Comparison of ENCODE assay signal across 8 cellular contexts in genomic region chr5:79513519-79514390, GRCh38. TPM values are rescaled to one million over a fixed set of nuclear protein-coding genes. Genes with fewer than 3 reads are reported as not detected.
DNase-seq lines count a peak whose midpoint lies in the region; ATAC-seq, FAIRE-seq and TF ChIP-seq lines count a peak whose summit lies in the region.

Gene HOMER1, minus strand, starts transcription at chr5:79514134. Its CDS starts 1,360 bp downstream, at chr5:79512774.

- no peak within 1 kb of the TSS for H2BK15ac ChIP-seq in H9 (ENCODE audit: low read depth, low read length)

- no CpG with 5 or more reads among the region's 102 CpGs for WGBS in H9 (ENCODE audit: extremely low coverage, insufficient read length, low lambda C conversion rate)
- 0 to 2% (median 2%) methylated on average over 7 to 102 of the region's 102 CpGs for WGBS in adrenal gland, 4 donors
- 1% methylated on average over 58 to 102 of the region's 102 CpGs for WGBS in heart right ventricle, 2 donors
- WGBS in prostate gland: under 1% methylated on average over 18 of the region's 102 CpGs

- no peaks in the 10 kb centered on the region for H3K27me3 ChIP-seq in H9 (ENCODE audit: insufficient read depth, low read length)
- peaks cover 3% of the 10 kb centered on the region for H3K27me3 ChIP-seq in adrenal gland
- peaks cover 0 to 49% (median 22%) of the 10 kb centered on the region in 7 donors for H3K27me3 ChIP-seq in heart right ventricle
- no peaks in the 10 kb centered on the region for H3K27me3 ChIP-seq in prostate gland (replicated peaks; ENCODE audit: insufficient read depth)

- H3K4me1 Mint-ChIP-seq in H9: peaks cover 46 to 51% of the 10 kb centered on the region in 2 experiments

- ATAC-seq in heart right ventricle: peak; percentile 79 to 94 (median 92)

- H3K4me3 ChIP-seq in GM08714 (ENCODE audit: low read length): peak within 1 kb of the TSS; percentile 76
- peak within 1 kb of the TSS; percentile 22 to 63 (median 38) for H3K4me3 ChIP-seq in adrenal gland
- H3K4me3 ChIP-seq in heart right ventricle: peak within 1 kb of the TSS; percentile 57 to 92 (median 81)
- H3K4me3 ChIP-seq in prostate gland: peak within 1 kb of the TSS; percentile 70 to 82

- H2AK5ac ChIP-seq in H9 (ENCODE audit: insufficient read length, low read length): no peak within 1 kb of the TSS

- H3K9me3 Mint-ChIP-seq in H9: no peaks in the 10 kb centered on the region

- no peaks in the 10 kb centered on the region for H3K79me1 ChIP-seq in H9 (ENCODE audit: insufficient read depth, low read depth, low read length, poor library complexity, severe bottlenecking)

- no peak for FAIRE-seq in urothelium cell line (lab: Jason Lieb, UNC)

- peak within 1 kb of the TSS; percentile 97 for H3K18ac ChIP-seq in H9 (ENCODE audit: insufficient read length, low read depth, low read length)

- TF ChIP-seq POLR2A in adrenal gland (IDR thresholded peaks at IDR 0.05) (peak in 1 of 2 donors; percentile 59), prostate gland (IDR thresholded peaks at IDR 0.05) (no peak)

- H3K4me2 ChIP-seq in H9 (ENCODE audit: insufficient read depth, insufficient read length, low read length): peak within 1 kb of the TSS; percentile 88

- H2BK5ac ChIP-seq in H9 (ENCODE audit: insufficient read length, low read length): no peak within 1 kb of the TSS

- peak; percentile 77 for DNase-seq in H9
- peak; percentile 81 for DNase-seq in LoVo (ENCODE audit: low spot score)
- DNase-seq in SW480 (ENCODE audit: low spot score): peak; percentile 72
- peak; percentile 59 to 78 (median 70) for DNase-seq in adrenal gland
- peak; percentile 82 to 83 for DNase-seq in heart right ventricle
- peak; percentile 65 for DNase-seq in prostate gland (ENCODE audit: low spot score)
- DNase-seq in urothelium cell line (ENCODE audit: low spot score): peak; percentile 89

- peaks cover 14% of the 10 kb centered on the region for H3K23me2 ChIP-seq in H9 (ENCODE audit: insufficient read length, low read depth, low read length, poor library complexity, severe bottlenecking)

- peaks cover 7% of the 10 kb centered on the region for H3K4me1 ChIP-seq in H9 (ENCODE audit: insufficient read depth, low read length)
- peaks cover 7 to 24% of the 10 kb centered on the region in 2 donors for H3K4me1 ChIP-seq in adrenal gland (replicated peaks in 1 of 2)
- peaks cover 0 to 30% (median 12%) of the 10 kb centered on the region in 9 donors for H3K4me1 ChIP-seq in heart right ventricle
- H3K4me1 ChIP-seq in prostate gland (replicated peaks): no peaks in the 10 kb centered on the region

- no peak within 1 kb of the TSS for H3K56ac ChIP-seq in H9 (ENCODE audit: insufficient read length, low read depth, low read length)

- no peak within 1 kb of the TSS for H4K5ac ChIP-seq in H9 (ENCODE audit: insufficient read length, low read depth, low read length)

- no peaks in the 10 kb centered on the region; a peak in 2 of 7 replicates for H3K36me3 Mint-ChIP-seq in H9 (ENCODE audit: insufficient read depth in 1 of 3, low read depth in 3 of 3)

- H3K9me3 ChIP-seq in H9 (ENCODE audit: control insufficient read depth, low read depth, low read length) (no peaks in the 10 kb centered on the region), adrenal gland (replicated peaks in 1 of 3) (no peaks in the 10 kb centered on the region), heart right ventricle (no peaks in the 10 kb centered on the region), prostate gland (no peaks in the 10 kb centered on the region)

- H3K36me3 ChIP-seq in adrenal gland (replicated peaks in 1 of 2): no peaks in the 10 kb centered on the region
- no peaks in the 10 kb centered on the region for H3K36me3 ChIP-seq in heart right ventricle
- no peaks in the 10 kb centered on the region for H3K36me3 ChIP-seq in prostate gland

- peak within 1 kb of the TSS; percentile 79 for H3K9ac ChIP-seq in H9 (ENCODE audit: extremely low read depth, insufficient read length, low read length)

- peak within 1 kb of the TSS; percentile 94 to 98 for H3K4me3 Mint-ChIP-seq in H9

- no peak within 1 kb of the TSS for H2AFZ ChIP-seq in H9 (ENCODE audit: low read length)

- no peak within 1 kb of the TSS; the same call in 1 of the 2 replicates for H3K4ac ChIP-seq in H9 (ENCODE audit: low read depth, low read length)

- H3K27ac Mint-ChIP-seq in H9: peak within 1 kb of the TSS; percentile 96 to 100 (median 99)

- intact Hi-C loops in adrenal gland (cut with DNase I) (no loop called here), heart right ventricle (cut with DNase I) (loop anchor here in 5 of 10 donors (2.0 to 10.0 kb wide), 5 partner anchors 41 to 741 kb away; partner anchors contain the start of genes JMY (in 1 of the 5) and SERINC5 (in 1 of the 5)), prostate gland (cut with DNase I) (loop anchor here (5.0 to 10.0 kb wide), 2 partner anchors 99 to 279 kb away; partner anchors contain the start of genes JMY and TENT2)

- peak within 1 kb of the TSS; percentile 93 for H3K14ac ChIP-seq in H9 (ENCODE audit: insufficient read depth, low read length)

- H4K8ac ChIP-seq in H9 (replicated peaks; ENCODE audit: insufficient read length, low read depth, low read length): no peak within 1 kb of the TSS

- H4K91ac ChIP-seq in H9 (ENCODE audit: insufficient read length, low read depth, low read length): no peak within 1 kb of the TSS

- no peak within 1 kb of the TSS for H3T11ph ChIP-seq in H9 (ENCODE audit: low read length)

- H2BK12ac ChIP-seq in H9 (ENCODE audit: insufficient read length, low read depth, low read length): no peak within 1 kb of the TSS

- H3K79me2 ChIP-seq in H9 (ENCODE audit: insufficient read depth, low read length): peaks cover 28% of the 10 kb centered on the region; the same call in 1 of the 2 replicates

- H3K27me3 Mint-ChIP-seq in H9 (ENCODE audit: low read depth): no peaks in the 10 kb centered on the region

- peak within 1 kb of the TSS; percentile 63 for H2BK120ac ChIP-seq in H9 (ENCODE audit: low read depth, low read length, poor library complexity, severe bottlenecking)

- H4K20me1 ChIP-seq in H9 (ENCODE audit: control insufficient read depth, insufficient read depth, insufficient read length): no peaks in the 10 kb centered on the region

- no peak within 1 kb of the TSS for H2BK20ac ChIP-seq in H9 (ENCODE audit: low read depth, low read length, poor library complexity, severe bottlenecking)

- no peak for TF ChIP-seq CTCF in H9 (conservative IDR thresholded peaks at IDR 0.05)
- TF ChIP-seq CTCF in adrenal gland (IDR thresholded peaks at IDR 0.05): peak in 1 of 6 experiments; percentile 13
- TF ChIP-seq CTCF in heart right ventricle (IDR thresholded peaks at IDR 0.05): peak in 2 of 9 donors; percentile 15 to 29
- peak in 1 of 4 experiments; percentile 4 for TF ChIP-seq CTCF in prostate gland (IDR thresholded peaks at IDR 0.05)

- H3K23ac ChIP-seq in H9 (ENCODE audit: insufficient read length, low read depth, low read length): no peak within 1 kb of the TSS

- H3K27ac ChIP-seq in H9 (ENCODE audit: insufficient read length, low read depth, low read length) (peak within 1 kb of the TSS; percentile 44), adrenal gland (peak within 1 kb of the TSS in 4 of 5 donors; percentile 63 to 93 (median 76)), heart right ventricle (peak within 1 kb of the TSS; percentile 65 to 99 (median 94)), prostate gland (peak within 1 kb of the TSS; percentile 95 to 98)

RNA-seq across cellular contexts. Expression of gene HOMER1, which starts in this region (rescaled TPM):
- total RNA-seq in H9 (2021): 36.0 and 39.5 TPM in 2 replicates
- total RNA-seq in adrenal gland: 1 to 10 TPM in 3 of 8 donors, under 1 TPM in 5; 0.06 to 2.7 (median 0.78) TPM
- 1 to 10 TPM in 1 of 3 donors, under 1 TPM in 2; 0.44 to 1.2 (median 0.48) TPM for polyA plus RNA-seq in adrenal gland
- 100 to 1,000 TPM in 1 of 10 donors, 10 to 100 TPM in 9; 35.0 to 109 (median 68.3) TPM for total RNA-seq in heart right ventricle
- polyA plus RNA-seq in heart right ventricle: 10 to 100 TPM in 1 of 2 donors, 1 to 10 TPM in 1; 4.7 to 13.2 TPM
- total RNA-seq in prostate gland: 10 to 100 TPM in 1 of 2 donors, 1 to 10 TPM in 1; 2.1 to 15.8 TPM

Comparison
In these comparisons a context has a peak if more than half of its experiments do, and no peak if none do; other contexts are left out.
1. Peak in every context shown above with its lines: DNase-seq, ATAC-seq, H3K4me3 ChIP-seq and H3K27ac ChIP-seq.
2. H3K27ac ChIP-seq: peak in every context shown above with its lines; median percentile 96 in prostate gland; 94 in heart right ventricle; 76 in adrenal gland; 44 in H9.